1 cellular context compared by ENCODE assay signal in genomic region chr4:168796362-168797106, GRCh38.
A peak's percentile ranks its signal among the peaks of the same experiment; 100 is the strongest.
TF ChIP-seq lines count a peak whose summit lies in the region.

No MANE protein-coding gene starts in this region.

TF ChIP-seq in SK-N-SH treated with all-trans-retinoic acid at 6 μM for 48 hours, 23 proteins besides CTCF, POLR2A, EP300 and RAD21 (continued from another document):
- TF ChIP-seq CSRNP3 (CRISPR knock-in tag; IDR thresholded peaks at IDR 0.05) (no peak), RARB (CRISPR knock-in tag; IDR thresholded peaks at IDR 0.05) (no peak), PPARA (CRISPR knock-in tag; IDR thresholded peaks at IDR 0.05; ENCODE audit: borderline replicate concordance) (no peak), TCF4 (CRISPR knock-in tag; IDR thresholded peaks at IDR 0.05; ENCODE audit: borderline replicate concordance) (no peak), ZNF70 (CRISPR knock-in tag; IDR thresholded peaks at IDR 0.05) (no peak), ZFP3 (CRISPR knock-in tag; IDR thresholded peaks at IDR 0.05) (peak; percentile 49; the same call in 1 of the 2 replicates), SNAI2 (CRISPR knock-in tag; IDR thresholded peaks at IDR 0.05) (no peak), BACH2 (CRISPR knock-in tag; IDR thresholded peaks at IDR 0.05; ENCODE audit: borderline replicate concordance) (no peak), ISL1 (CRISPR knock-in tag; IDR thresholded peaks at IDR 0.05) (peak; percentile 81), ZNF565 (CRISPR knock-in tag; conservative IDR thresholded peaks at IDR 0.05; ENCODE audit: low read depth) (no peak)
